23 cellular contexts compared by ENCODE assay signal in genomic region chr2:237312021-237312755, GRCh38.
DNase-seq lines count a peak whose midpoint lies in the region; ATAC-seq, FAIRE-seq and TF ChIP-seq lines count a peak whose summit lies in the region.
"Had no signal": no experiment of that assay in that cellular context is flagged by ENCODE, and none has a peak within 500 bp of the region (broad histone marks: within the 10 kb centered on the region; RNA-seq: fewer than 3 reads in every experiment).

No MANE protein-coding gene starts in this region.

- H4K5ac ChIP-seq in IMR-90 (ENCODE audit: low read depth, low read length): no peak overlapping the region; the same call in 1 of the 2 replicates

- H4K20me1 ChIP-seq in IMR-90 (ENCODE audit: insufficient read depth, low read length): no peaks in the 10 kb centered on the region

- H2AFZ ChIP-seq in IMR-90 (replicated peaks; ENCODE audit: low read length, poor library complexity): no peak overlapping the region
- H2AFZ ChIP-seq: GM23338, PC-9 had no signal

- FAIRE-seq in RCC 7860 (lab: Jason Lieb, UNC): no peak
- FAIRE-seq: TTC549 had no signal

- H3K79me1 ChIP-seq in IMR-90 (ENCODE audit: low read depth in 1 of 2, low read length in 2 of 2): peaks cover 0 to 34% of the 10 kb centered on the region in 2 experiments; a peak in 3 of 4 replicates

- H4K91ac ChIP-seq in IMR-90 (ENCODE audit: insufficient read depth, low read depth, low read length): peak overlapping the region; percentile 100

- peak overlapping the region; percentile 67; the same call in 1 of the 2 replicates for H3K18ac ChIP-seq in IMR-90 (ENCODE audit: low read depth, low read length)

- H3K27me3 Mint-ChIP-seq in progenitor cell of endocrine pancreas: peaks cover 44% of the 10 kb centered on the region

- in situ Hi-C loops in IMR-90 (cut with MboI; ENCODE audit: low sequenced_read_pairs): no loop called here

- H3K23ac ChIP-seq in IMR-90 (ENCODE audit: low read depth, low read length): no peak overlapping the region

- no peak overlapping the region for H3K27ac ChIP-seq in IMR-90 (ENCODE audit: insufficient read depth, low read length)
- H3K27ac ChIP-seq: PC-9 had no signal

- POLR2A ChIA-PET in IMR-90 (lab: Charles Lee; ENCODE audit: unreplicated experiment): interaction anchor here (3.7 kb wide), 1 partner anchor 32 kb away, joined by 23 read pairs; no protein-coding TSS in a partner anchor

- 75% methylated on average over 6 of the region's 12 CpGs; no CpG with 5 or more reads in 1 of the 2 experiments for WGBS in IMR-90 (ENCODE audit: extremely low coverage in 2 of 2, insufficient read length in 1 of 2), 2 experiments

- H3K9me3 ChIP-seq in IMR-90 (ENCODE audit: control insufficient read depth, insufficient read depth, low read length): no peaks in the 10 kb centered on the region
- H3K9me3 ChIP-seq: ascending aorta had no signal

- H3K9me1 ChIP-seq in IMR-90 (ENCODE audit: insufficient read depth, low read length): peaks cover 29% of the 10 kb centered on the region

- ATAC-seq in IMR-90 (ENCODE audit: low read depth) (no peak), GM19328 (IDR thresholded peaks at IDR 0.05; ENCODE audit: unreplicated experiment) (no peak)
- ATAC-seq: activated CD4-positive, alpha-beta T cell treated with anti-CD3 and anti-CD28 coated beads for 36 hours; CD8-positive, alpha-beta T cell; GM23338; right cardiac atrium; T-cell had no signal

- H2BK15ac ChIP-seq in IMR-90 (ENCODE audit: low read depth, low read length): peak overlapping the region; percentile 99; the same call in 2 of the 3 replicates

- H3K4me2 ChIP-seq in IMR-90 (ENCODE audit: low read depth, low read length): no peak overlapping the region
- H3K4me2 ChIP-seq: GM23338, PC-9 had no signal

- peak overlapping the region; percentile 99 for H2BK20ac ChIP-seq in IMR-90 (ENCODE audit: low read depth, low read length)

- peak overlapping the region; percentile 22 for H3K27ac Mint-ChIP-seq in progenitor cell of endocrine pancreas
- H3K27ac Mint-ChIP-seq: activated CD4-positive, alpha-beta T cell treated with anti-CD3 and anti-CD28 coated beads for 36 hours; CD8-positive, alpha-beta T cell; GM23338; T-cell had no signal

- no peak for TF ChIP-seq RAD21 in IMR-90 (IDR thresholded peaks at IDR 0.05; ENCODE audit: low read length)

- H3K4me1 Mint-ChIP-seq in progenitor cell of endocrine pancreas (ENCODE audit: low read depth): peaks cover 13% of the 10 kb centered on the region
- H3K4me1 Mint-ChIP-seq: activated CD4-positive, alpha-beta T cell treated with anti-CD3 and anti-CD28 coated beads for 36 hours; central memory CD8-positive, alpha-beta T cell; T-cell had no signal

- H3K56ac ChIP-seq in IMR-90 (ENCODE audit: extremely low read depth, insufficient read depth, low read length): no peak overlapping the region

- TF ChIP-seq POLR2A in IMR-90 (IDR thresholded peaks at IDR 0.05; ENCODE audit: low read depth, low read length): no peak

- H3K14ac ChIP-seq in IMR-90 (replicated peaks; ENCODE audit: low read depth, low read length): peak overlapping the region; percentile 99

- H3K4ac ChIP-seq in IMR-90 (ENCODE audit: low read depth, low read length): peak overlapping the region; percentile 99; the same call in 1 of the 2 replicates

- BruUV-seq in IMR-90 (replicated peaks; lab: Mats Ljungman, UMichigan): no TSS peak

- H2AK5ac ChIP-seq in IMR-90 (ENCODE audit: low read depth, low read length): peak overlapping the region; percentile 99

- H4K8ac ChIP-seq in IMR-90 (ENCODE audit: low read depth in 2 of 2, low read length in 2 of 2): peak overlapping the region; percentile 93 to 98; a peak in 2 of 4 replicates

- no peaks in the 10 kb centered on the region for H3K9me3 Mint-ChIP-seq in progenitor cell of endocrine pancreas (ENCODE audit: low read depth)
- H3K9me3 Mint-ChIP-seq: CD8-positive, alpha-beta T cell; central memory CD8-positive, alpha-beta T cell; GM23338; T-cell had no signal

- H3K27me3 ChIP-seq in IMR-90 (ENCODE audit: control insufficient read depth, insufficient read depth, low read length): no peaks in the 10 kb centered on the region
- H3K27me3 ChIP-seq: ascending aorta had no signal

- no peak overlapping the region for H2BK5ac ChIP-seq in IMR-90 (ENCODE audit: low read depth, low read length, poor library complexity, severe bottlenecking)

- H3K4me3 Mint-ChIP-seq in progenitor cell of endocrine pancreas (ENCODE audit: low read depth): no peak overlapping the region
- H3K4me3 Mint-ChIP-seq: activated CD4-positive, alpha-beta T cell treated with anti-CD3 and anti-CD28 coated beads for 36 hours; CD8-positive, alpha-beta T cell; central memory CD8-positive, alpha-beta T cell; GM23338; T-cell had no signal

- no peak overlapping the region for H3K4me3 ChIP-seq in IMR-90 (ENCODE audit: insufficient read depth, low read depth, low read length)
- H3K4me3 ChIP-seq: ascending aorta, GM23338, PC-9 had no signal

- H3K36me3 Mint-ChIP-seq in progenitor cell of endocrine pancreas (ENCODE audit: insufficient read depth): no peaks in the 10 kb centered on the region
- H3K36me3 Mint-ChIP-seq: CD8-positive, alpha-beta T cell; T-cell had no signal

- H3K36me3 ChIP-seq in IMR-90 (ENCODE audit: control insufficient read depth, insufficient read depth, low read length): no peaks in the 10 kb centered on the region
- H3K36me3 ChIP-seq: ascending aorta had no signal

- H2AK9ac ChIP-seq in IMR-90 (replicated peaks; ENCODE audit: low read depth, low read length, poor library complexity): peak overlapping the region; percentile 7

- H3K9ac ChIP-seq in IMR-90 (ENCODE audit: low read depth, low read length): no peak overlapping the region

- dilution Hi-C loops in IMR-90 (cut with HindIII; ENCODE audit: low sequenced_read_pairs, unreplicated experiment): no loop called here

- peaks cover 26% of the 10 kb centered on the region for H3K4me1 ChIP-seq in IMR-90 (ENCODE audit: control insufficient read depth, insufficient read depth, low read length)

- peak overlapping the region; percentile 100 for H2BK120ac ChIP-seq in IMR-90 (ENCODE audit: low read depth, low read length)

- intact Hi-C loops in IMR-90 (cut with micrococcal nuclease): loop anchor here (10.0 kb wide), 1 partner anchor 217 kb away; no protein-coding TSS in a partner anchor

- CTCF ChIA-PET in IMR-90 (lab: Yijun Ruan, JAX): interaction anchor here (0.6 to 0.7 kb wide), 2 partner anchors 36 to 54 kb away, joined by 3 to 6 read pairs; no protein-coding TSS in a partner anchor

- peak; percentile 42 for DNase-seq in AG20443 (ENCODE audit: low spot score)
- DNase-seq in IMR-90: no peak
- peak; percentile 68 for DNase-seq in fibroblast of peridontal ligament (ENCODE audit: extremely low read depth)
- DNase-seq in progenitor cell of endocrine pancreas (ENCODE audit: low spot score, unreplicated experiment): no peak
- no peak for DNase-seq in RCC 7860 (ENCODE audit: low spot score)
- no peak for DNase-seq in DMS153 (lab: John Stamatoyannopoulos, UW)
- no peak for DNase-seq in COLO829 (ENCODE audit: low spot score)
- DNase-seq: activated CD4-positive, alpha-beta T cell treated with anti-CD3 and anti-CD28 coated beads for 36 hours; activated naive CD4-positive, alpha-beta T cell treated with anti-CD3 and anti-CD28 coated beads, Interleukin-2, amount 50 U/mL, for 16 hours; CD8-positive, alpha-beta T cell; DMS79; mammary epithelial cell; NCI-H2081; PC-9; right cardiac atrium; SHP77 treated with DMSO at 0.1 percent for 48 hours; stimulated activated CD4-positive, alpha-beta T cell treated with anti-CD3 and anti-CD28 coated beads, Interleukin-15, amount 100 ng/mL, for 24 hours; T-cell had no signal

- no peak for TF ChIP-seq CTCF in IMR-90 (conservative IDR thresholded peaks at IDR 0.05; ENCODE audit: low read depth, low read length)
- TF ChIP-seq CTCF in progenitor cell of endocrine pancreas (IDR thresholded peaks at IDR 0.05; ENCODE audit: unreplicated experiment): no peak

TF ChIP-seq in IMR-90, 13 proteins besides CTCF, POLR2A, EP300 and RAD21:
- no peak for TF ChIP-seq MAFK (IDR thresholded peaks at IDR 0.05; ENCODE audit: low read depth, low read length)
- TF ChIP-seq RFX5 (IDR thresholded peaks at IDR 0.05; ENCODE audit: low read depth, low read length): no peak
- TF ChIP-seq CHD1 (IDR thresholded peaks at IDR 0.05; ENCODE audit: low read depth, low read length): no peak
- no peak for TF ChIP-seq MAZ (IDR thresholded peaks at IDR 0.05; ENCODE audit: borderline replicate concordance, low read depth, low read length)
- TF ChIP-seq ELK1 (IDR thresholded peaks at IDR 0.05; ENCODE audit: borderline replicate concordance, low read depth, low read length): no peak
- TF ChIP-seq MXI1 (IDR thresholded peaks at IDR 0.05; ENCODE audit: borderline replicate concordance, low read depth, low read length): no peak
- no peak for TF ChIP-seq RCOR1 (IDR thresholded peaks at IDR 0.05; ENCODE audit: insufficient replicate concordance, low read length)
- no peak for TF ChIP-seq NFE2L2 (IDR thresholded peaks at IDR 0.05; ENCODE audit: low read depth, low read length)
- no peak for TF ChIP-seq SMC3 (IDR thresholded peaks at IDR 0.05; ENCODE audit: low read depth, low read length)

Comparison
In these comparisons a context has a peak if more than half of its experiments do, and no peak if none do; other contexts are left out.
1. DNase-seq: peak in AG20443 (single experiment) and fibroblast of peridontal ligament (single experiment); none in IMR-90 (single experiment), progenitor cell of endocrine pancreas (single experiment), RCC 7860 (single experiment), DMS153 (single experiment) and COLO829 (single experiment).